ENCODE assay signal across 8 cellular contexts in genomic region chr16:74699666-74700065, GRCh38. TPM values are rescaled to one million over a fixed set of nuclear protein-coding genes. Genes with fewer than 3 reads are reported as not detected.
DNase-seq lines count a peak whose midpoint lies in the region; ATAC-seq, FAIRE-seq and TF ChIP-seq lines count a peak whose summit lies in the region.

No MANE protein-coding gene starts in this region.

- peaks cover 55 to 68% (median 64%) of the 10 kb centered on the region in 3 donors for H3K4me1 Mint-ChIP-seq in CD8-positive, alpha-beta memory T cell
- peaks cover 60% of the 10 kb centered on the region for H3K4me1 Mint-ChIP-seq in dendritic cell treated with granulocyte-macrophage colony-stimulating factor and Interleukin-4, amounts not matched to agents 40 ng/mL and 50 ng/mL, for 4 days (ENCODE audit: low read depth)

- H3K4me3 Mint-ChIP-seq in CD8-positive, alpha-beta memory T cell, result peak overlapping the region; percentile 93 to 100 (median 100)
- peak overlapping the region; percentile 63 for H3K4me3 Mint-ChIP-seq in dendritic cell treated with granulocyte-macrophage colony-stimulating factor and Interleukin-4, amounts not matched to agents 40 ng/mL and 50 ng/mL, for 4 days

- no peaks in the 10 kb centered on the region for H3K27me3 Mint-ChIP-seq in CD8-positive, alpha-beta memory T cell
- H3K27me3 Mint-ChIP-seq in dendritic cell treated with granulocyte-macrophage colony-stimulating factor and Interleukin-4, amounts not matched to agents 40 ng/mL and 50 ng/mL, for 4 days, result no peaks in the 10 kb centered on the region

- POLR2A ChIA-PET in CD8-positive, alpha-beta memory T cell (lab: Charles Lee), result interaction anchor here (1.3 to 3.4 kb wide), 2 partner anchors 13 to 33 kb away, joined by 6 to 21 read pairs; partner anchors contain the start of gene RFWD3
- POLR2A ChIA-PET in HEK293T (lab: Yijun Ruan, JAX), result no interaction called here

- no peak for FAIRE-seq in pancreas (lab: Jason Lieb, UNC)

- H3K4me1 ChIP-seq in CD8-positive, alpha-beta memory T cell (ENCODE audit: insufficient read depth, low read length), result peaks cover 33% of the 10 kb centered on the region
- H3K4me1 ChIP-seq in pancreas, result peaks cover 10 to 19% (median 17%) of the 10 kb centered on the region in 3 donors

- H3K4me3 ChIP-seq in CD8-positive, alpha-beta memory T cell (ENCODE audit: low read length), result peak overlapping the region; percentile 59
- H3K4me3 ChIP-seq in NB4 (ENCODE audit: low read depth, low read length), result peak overlapping the region; percentile 85
- peak overlapping the region; percentile 49 to 82 (median 64) for H3K4me3 ChIP-seq in pancreas

- H3K27ac ChIP-seq in CD8-positive, alpha-beta memory T cell (ENCODE audit: low read depth, low read length), result peak overlapping the region; percentile 69
- H3K27ac ChIP-seq in pancreas, result peak overlapping the region in 3 of 4 donors; percentile 78 to 91 (median 85)

- no peak for DNase-seq in CD8-positive, alpha-beta memory T cell
- DNase-seq in NB4 (ENCODE audit: low read depth) (peak; percentile 50), pancreas (no peak), amniotic stem cell (lab: John Stamatoyannopoulos, UW) (no peak), NCI-H510A (lab: John Stamatoyannopoulos, UW) (no peak), HEK293T (ENCODE audit: extremely low spot score) (no peak)

- peaks cover 6% of the 10 kb centered on the region for H3K36me3 ChIP-seq in CD8-positive, alpha-beta memory T cell (ENCODE audit: insufficient read depth, low read length)
- no peaks in the 10 kb centered on the region for H3K36me3 ChIP-seq in pancreas

- no peaks in the 10 kb centered on the region for H3K9me3 Mint-ChIP-seq in CD8-positive, alpha-beta memory T cell
- H3K9me3 Mint-ChIP-seq in dendritic cell treated with granulocyte-macrophage colony-stimulating factor and Interleukin-4, amounts not matched to agents 40 ng/mL and 50 ng/mL, for 4 days, result no peaks in the 10 kb centered on the region

- peaks cover 0 to 21% (median 6%) of the 10 kb centered on the region in 3 donors for H3K36me3 Mint-ChIP-seq in CD8-positive, alpha-beta memory T cell
- peaks cover 35% of the 10 kb centered on the region for H3K36me3 Mint-ChIP-seq in dendritic cell treated with granulocyte-macrophage colony-stimulating factor and Interleukin-4, amounts not matched to agents 40 ng/mL and 50 ng/mL, for 4 days (ENCODE audit: low read depth)

- TF ChIP-seq POLR2A in NB4 (IDR thresholded peaks at IDR 0.05; ENCODE audit: extremely low read depth, insufficient read length), result no peak

- no peak for ATAC-seq in pancreas
- ATAC-seq in GM21737 (IDR thresholded peaks at IDR 0.05; ENCODE audit: unreplicated experiment), result no peak

- TF ChIP-seq CTCF in NB4 (IDR thresholded peaks at IDR 0.05; ENCODE audit: low read depth, low read length) (no peak), pancreas (IDR thresholded peaks at IDR 0.05) (no peak)

- no peaks in the 10 kb centered on the region for H3K27me3 ChIP-seq in CD8-positive, alpha-beta memory T cell (ENCODE audit: insufficient read depth, low read length, poor library complexity, severe bottlenecking)
- H3K27me3 ChIP-seq in pancreas, result no peaks in the 10 kb centered on the region

- intact Hi-C loops in dendritic cell treated with granulocyte-macrophage colony-stimulating factor and Interleukin-4, amounts not matched to agents 40 ng/mL and 50 ng/mL, for 4 days (cut with micrococcal nuclease), result loop anchor here (2.0 kb wide), 1 partner anchor 33 kb away; the partner anchor contains the start of gene RFWD3
- intact Hi-C loops in pancreas (cut with DNase I), result no loop called here

- no peaks in the 10 kb centered on the region for H3K9me3 ChIP-seq in CD8-positive, alpha-beta memory T cell (ENCODE audit: low read length)
- no peaks in the 10 kb centered on the region for H3K9me3 ChIP-seq in pancreas

- peak overlapping the region; percentile 50 to 99 (median 85) for H3K27ac Mint-ChIP-seq in CD8-positive, alpha-beta memory T cell
- peak overlapping the region; percentile 94 for H3K27ac Mint-ChIP-seq in dendritic cell treated with granulocyte-macrophage colony-stimulating factor and Interleukin-4, amounts not matched to agents 40 ng/mL and 50 ng/mL, for 4 days

- CTCF ChIA-PET in CD8-positive, alpha-beta memory T cell (lab: Charles Lee), result interaction anchor here (0.8 to 2.7 kb wide), 4 partner anchors 8 to 32 kb away, joined by 3 to 25 read pairs (median 4); no protein-coding TSS in a partner anchor
- CTCF ChIA-PET in HEK293T (lab: Yijun Ruan, JAX), result interaction anchor here (1.4 kb wide), 1 partner anchor 10 kb away, joined by 4 read pairs; no protein-coding TSS in a partner anchor

- 58 to 62% methylated on average over 4 of the region's 4 CpGs for WGBS in pancreas, 2 donors

TF ChIP-seq in HEK293T, 16 proteins besides CTCF, POLR2A, EP300 and RAD21:
- TF ChIP-seq FOXA1 (IDR thresholded peaks at IDR 0.05) (no peak), SP1 (IDR thresholded peaks at IDR 0.05) (no peak)

RNA-seq across cellular contexts. Expression of gene MLKL, which starts 1.0 kb away (rescaled TPM):
- 10 to 100 TPM; 13.9 to 17.5 TPM for total RNA-seq in CD8-positive, alpha-beta memory T cell
- polyA plus RNA-seq in CD8-positive, alpha-beta memory T cell, result 16.1 TPM
- total RNA-seq in pancreas, result 10 to 100 TPM in 1 of 6 donors, 1 to 10 TPM in 5; 3.6 to 11.7 (median 6.6) TPM
- polyA plus RNA-seq in pancreas, result 10 to 100 TPM; 11.0 to 12.4 TPM

RNA-seq across cellular contexts. Expression of gene RFWD3, which starts 33.0 kb away (rescaled TPM):
- 100 to 1,000 TPM in 1 of 2 experiments, 10 to 100 TPM in 1; 99.5 to 113 TPM for total RNA-seq in CD8-positive, alpha-beta memory T cell
- polyA plus RNA-seq in CD8-positive, alpha-beta memory T cell, result 20.1 TPM
- 10 to 100 TPM in 3 of 6 donors, 1 to 10 TPM in 3; 4.7 to 14.0 (median 9.2) TPM for total RNA-seq in pancreas
- 1 to 10 TPM; 3.7 to 6.0 TPM for polyA plus RNA-seq in pancreas

Comparison
In these comparisons a context has a peak if more than half of its experiments do, and no peak if none do; other contexts are left out.
1. RNA of gene RFWD3, which starts 33.0 kb away (total RNA-seq): 99.5 to 113 TPM in CD8-positive, alpha-beta memory T cell; 4.7 to 14.0 TPM in pancreas; every median in the first group is over 4 times any median in the second.
2. Peak in every context shown above with its lines, with median percentiles within 50 percentile points of each other: H3K4me3 ChIP-seq.